Comparison of ENCODE assay signal across 23 cellular contexts in the genomic region with DNA sequence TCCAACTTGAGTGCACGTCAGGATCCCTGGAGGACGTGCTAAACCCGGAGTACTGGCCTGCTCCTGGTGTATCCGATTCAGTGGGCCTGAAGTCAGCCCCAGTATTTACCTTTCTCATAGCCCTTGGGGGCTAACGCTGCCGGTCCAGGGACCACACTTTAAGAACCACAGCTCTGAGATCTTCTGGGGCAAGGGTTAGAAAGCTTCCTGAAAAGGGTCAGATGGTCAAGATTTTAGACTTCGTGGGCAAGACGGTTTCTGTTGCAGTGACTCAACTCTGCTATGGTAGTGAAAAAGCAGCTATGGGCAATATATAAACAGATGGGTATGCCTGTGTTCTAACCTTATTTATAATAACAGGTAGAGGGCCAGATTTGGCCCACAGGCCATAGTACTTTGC.
"Had no signal": no experiment of that assay in that cellular context is flagged by ENCODE, and none has a peak within 500 bp of the region (broad histone marks: within the 10 kb centered on the region; RNA-seq: fewer than 3 reads in every experiment).

No MANE protein-coding gene starts in this region.

- H3K27ac ChIP-seq: KMS-11, SJSA1, SK-N-MC had no signal

- H3K36me3 ChIP-seq: SJSA1 had no signal

- DNase-seq: Kasumi-1, MM.1S, NCI-H1092 treated with DMSO at 0.1 percent for 48 hours, NCI-H1436, NCI-H187, NCI-H2029, NCI-H2081 treated with DMSO at 0.1 percent for 48 hours, NCI-H2171, NCI-H226, NCI-H446, NCI-H510A, NCI-H524 treated with DMSO at 0.1 percent for 48 hours, NCI-H69, NCI-H774, Right ventricle myocardium superior, RPMI8226, SIG-M5, T-helper 1 cell had no signal

- H3K27me3 ChIP-seq: SJSA1 had no signal

- H3K9ac ChIP-seq: KMS-11 had no signal

- H3K4me3 ChIP-seq: K562, SJSA1, SK-N-MC had no signal

- ATAC-seq: HepG2, K562 had no signal

- H3K4me2 ChIP-seq: KMS-11 had no signal
